2 cellular contexts compared by ENCODE assay signal in the genomic region with DNA sequence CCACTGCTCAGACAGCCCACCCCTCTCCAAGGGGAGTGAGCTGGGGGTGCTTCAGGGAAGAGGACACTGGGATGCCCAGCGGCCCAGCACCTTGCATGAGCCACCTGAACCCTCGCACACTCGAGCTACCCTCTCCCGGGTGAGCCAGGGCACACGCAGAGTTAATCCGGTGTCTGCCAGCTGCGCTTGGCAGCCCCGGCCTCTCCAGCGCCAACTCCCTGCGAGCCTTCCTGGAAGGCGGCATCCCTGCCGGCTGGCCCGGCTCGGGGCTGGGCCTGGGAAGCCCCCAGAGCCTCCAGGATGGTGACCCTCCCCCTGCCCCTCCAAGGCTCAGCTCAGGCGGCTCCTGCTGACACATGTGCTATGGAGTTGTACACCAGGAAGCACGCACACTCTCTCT.
TF ChIP-seq lines count a peak whose summit lies in the region.

No MANE protein-coding gene starts in this region.

TF ChIP-seq in HepG2, 621 proteins besides CTCF, POLR2A, EP300 and RAD21:
- TF ChIP-seq, protein P1, sequence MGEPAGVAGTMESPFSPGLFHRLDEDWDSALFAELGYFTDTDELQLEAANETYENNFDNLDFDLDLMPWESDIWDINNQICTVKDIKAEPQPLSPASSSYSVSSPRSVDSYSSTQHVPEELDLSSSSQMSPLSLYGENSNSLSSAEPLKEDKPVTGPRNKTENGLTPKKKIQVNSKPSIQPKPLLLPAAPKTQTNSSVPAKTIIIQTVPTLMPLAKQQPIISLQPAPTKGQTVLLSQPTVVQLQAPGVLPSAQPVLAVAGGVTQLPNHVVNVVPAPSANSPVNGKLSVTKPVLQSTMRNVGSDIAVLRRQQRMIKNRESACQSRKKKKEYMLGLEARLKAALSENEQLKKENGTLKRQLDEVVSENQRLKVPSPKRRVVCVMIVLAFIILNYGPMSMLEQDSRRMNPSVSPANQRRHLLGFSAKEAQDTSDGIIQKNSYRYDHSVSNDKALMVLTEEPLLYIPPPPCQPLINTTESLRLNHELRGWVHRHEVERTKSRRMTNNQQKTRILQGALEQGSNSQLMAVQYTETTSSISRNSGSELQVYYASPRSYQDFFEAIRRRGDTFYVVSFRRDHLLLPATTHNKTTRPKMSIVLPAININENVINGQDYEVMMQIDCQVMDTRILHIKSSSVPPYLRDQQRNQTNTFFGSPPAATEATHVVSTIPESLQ (CRISPR knock-in tag; conservative IDR thresholded peaks at IDR 0.05): no peak
- TF ChIP-seq REL (CRISPR knock-in tag; conservative IDR thresholded peaks at IDR 0.05) (no peak), MEF2D (CRISPR knock-in tag; IDR thresholded peaks at IDR 0.05) (no peak)
- TF ChIP-seq, protein P2, sequence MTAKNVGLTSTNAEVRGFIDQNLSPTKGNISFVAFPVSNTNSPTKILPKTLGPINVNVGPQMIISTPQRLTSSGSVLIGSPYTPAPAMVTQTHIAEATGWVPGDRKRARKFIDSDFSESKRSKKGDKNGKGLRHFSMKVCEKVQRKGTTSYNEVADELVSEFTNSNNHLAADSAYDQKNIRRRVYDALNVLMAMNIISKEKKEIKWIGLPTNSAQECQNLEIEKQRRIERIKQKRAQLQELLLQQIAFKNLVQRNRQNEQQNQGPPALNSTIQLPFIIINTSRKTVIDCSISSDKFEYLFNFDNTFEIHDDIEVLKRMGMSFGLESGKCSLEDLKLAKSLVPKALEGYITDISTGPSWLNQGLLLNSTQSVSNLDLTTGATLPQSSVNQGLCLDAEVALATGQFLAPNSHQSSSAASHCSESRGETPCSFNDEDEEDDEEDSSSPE (CRISPR knock-in tag; IDR thresholded peaks at IDR 0.05): no peak
TF ChIP-seq in HepG2: peak in this region for 0.

TF ChIP-seq in HEK293T, 16 proteins besides CTCF, POLR2A, EP300 and RAD21 (continued from another document):
- TF ChIP-seq FOXM1 (IDR thresholded peaks at IDR 0.05; ENCODE audit: borderline replicate concordance): no peak
